ENCODE assay signal across 1 cellular context in genomic region chr1:40143891-40144575, GRCh38.
TF ChIP-seq lines count a peak whose summit lies in the region.

No MANE protein-coding gene starts in this region.

TF ChIP-seq in HEK293, 187 proteins besides CTCF, POLR2A, EP300 and RAD21 (continued from another document):
- no peak for TF ChIP-seq ZXDB (tag by site-specific recombination; IDR thresholded peaks at IDR 0.05)
TF ChIP-seq in HEK293: peak in this region for 15.
